6 cellular contexts compared by ENCODE assay signal in genomic region chr19:58326501-58326913, GRCh38. TPM values are rescaled to one million over a fixed set of nuclear protein-coding genes. Genes with fewer than 3 reads are reported as not detected.
DNase-seq lines count a peak whose midpoint lies in the region; ATAC-seq lines count a peak whose summit lies in the region.

No MANE protein-coding gene starts in this region.

- H3K9ac ChIP-seq in rectal smooth muscle tissue (ENCODE audit: low read length), result peak overlapping the region; percentile 63

- no peaks in the 10 kb centered on the region for H3K9me3 ChIP-seq in ectodermal cell (ENCODE audit: control insufficient read depth, low read length)

- no peaks in the 10 kb centered on the region for H3K36me3 ChIP-seq in ectodermal cell (ENCODE audit: control insufficient read depth, insufficient read depth, low read length)
- H3K36me3 ChIP-seq in rectal smooth muscle tissue (ENCODE audit: control insufficient read depth, insufficient read depth, low read length), result no peaks in the 10 kb centered on the region

- no peak for DNase-seq in SK-N-DZ (ENCODE audit: low spot score)

- 1% methylated on average over 9 of the region's 9 CpGs for WGBS in ectodermal cell, 2 experiments

- H3K27me3 ChIP-seq in ectodermal cell (ENCODE audit: control insufficient read depth, insufficient read depth, low read length, poor library complexity, severe bottlenecking), result no peaks in the 10 kb centered on the region
- no peaks in the 10 kb centered on the region for H3K27me3 ChIP-seq in rectal smooth muscle tissue (ENCODE audit: control insufficient read depth, insufficient read depth, low read length)

- H3K4me1 ChIP-seq in ectodermal cell (ENCODE audit: control insufficient read depth, insufficient read depth, low read length), result peaks cover 8% of the 10 kb centered on the region
- peaks cover 4% of the 10 kb centered on the region for H3K4me1 ChIP-seq in rectal smooth muscle tissue (ENCODE audit: control insufficient read depth, insufficient read depth, low read length)

- peak; percentile 15 for ATAC-seq in HG03066 (IDR thresholded peaks at IDR 0.05; ENCODE audit: low read depth, unreplicated experiment)
- ATAC-seq in HG03520 (IDR thresholded peaks at IDR 0.05; ENCODE audit: unreplicated experiment), result no peak
- no peak for ATAC-seq in GM21786 (IDR thresholded peaks at IDR 0.05; ENCODE audit: unreplicated experiment)

- no peak overlapping the region for H3K27ac ChIP-seq in ectodermal cell (ENCODE audit: insufficient read depth, low read depth, low read length, poor library complexity, severe bottlenecking)
- peak overlapping the region; percentile 95 for H3K27ac ChIP-seq in rectal smooth muscle tissue (ENCODE audit: low read depth, low read length)

- H3K4me3 ChIP-seq in ectodermal cell (ENCODE audit: insufficient read depth, low read depth, low read length), result peak overlapping the region; percentile 60
- peak overlapping the region; percentile 94 for H3K4me3 ChIP-seq in rectal smooth muscle tissue (ENCODE audit: low read length)

RNA-seq across cellular contexts. Expression of gene ZSCAN22, which starts 0.3 kb away (rescaled TPM):
- 3.5 TPM for polyA plus RNA-seq in ectodermal cell (2013, experiment 1 of 4)
- polyA plus RNA-seq in ectodermal cell (2013, experiment 2 of 4), result 3.5 TPM
- polyA plus RNA-seq in ectodermal cell (2013, experiment 3 of 4), result 2.3 TPM
- polyA plus RNA-seq in ectodermal cell (2013, experiment 4 of 4), result 2.6 TPM
- 2.0 and 2.4 TPM in 2 replicates for polyA plus RNA-seq in SK-N-DZ (2014; cell fraction: cytosol; rRNA removed)
- 0.96 and 1.1 TPM in 2 replicates for polyA plus RNA-seq in SK-N-DZ (2014; cell fraction: nucleus; rRNA removed)

RNA-seq across cellular contexts. Expression of gene ERVK3-1, which starts 21.3 kb away (rescaled TPM):
- polyA plus RNA-seq in ectodermal cell (2013, experiment 1 of 4), result 47.3 TPM
- polyA plus RNA-seq in ectodermal cell (2013, experiment 2 of 4), result 53.6 TPM
- polyA plus RNA-seq in ectodermal cell (2013, experiment 3 of 4), result 41.2 TPM
- polyA plus RNA-seq in ectodermal cell (2013, experiment 4 of 4), result 46.8 TPM
- polyA plus RNA-seq in SK-N-DZ (2014; cell fraction: cytosol; rRNA removed), result 62.0 and 69.1 TPM in 2 replicates
- 111 and 132 TPM in 2 replicates for polyA plus RNA-seq in SK-N-DZ (2014; cell fraction: nucleus; rRNA removed)

RNA-seq across cellular contexts. Expression of gene A1BG, which starts 26.8 kb away (rescaled TPM):
- 10.3 TPM for polyA plus RNA-seq in ectodermal cell (2013, experiment 1 of 4)
- polyA plus RNA-seq in ectodermal cell (2013, experiment 2 of 4), result 9.8 TPM
- 16.8 TPM for polyA plus RNA-seq in ectodermal cell (2013, experiment 3 of 4)
- 13.0 TPM for polyA plus RNA-seq in ectodermal cell (2013, experiment 4 of 4)
- 31.4 and 35.2 TPM in 2 replicates for polyA plus RNA-seq in SK-N-DZ (2014; cell fraction: cytosol; rRNA removed)
- 33.5 and 55.0 TPM in 2 replicates for polyA plus RNA-seq in SK-N-DZ (2014; cell fraction: nucleus; rRNA removed)

RNA-seq across cellular contexts. Expression of gene ZNF497, which starts 36.0 kb away (rescaled TPM):
- polyA plus RNA-seq in ectodermal cell (2013, experiment 1 of 4), result 5.3 TPM
- polyA plus RNA-seq in ectodermal cell (2013, experiment 2 of 4), result 6.4 TPM
- polyA plus RNA-seq in ectodermal cell (2013, experiment 3 of 4), result 5.2 TPM
- 4.8 TPM for polyA plus RNA-seq in ectodermal cell (2013, experiment 4 of 4)
- 1.2 and 1.5 TPM in 2 replicates for polyA plus RNA-seq in SK-N-DZ (2014; cell fraction: cytosol; rRNA removed)
- 3.8 and 6.7 TPM in 2 replicates for polyA plus RNA-seq in SK-N-DZ (2014; cell fraction: nucleus; rRNA removed)

RNA-seq across cellular contexts. Expression of gene ZNF8, which starts 47.8 kb away (rescaled TPM):
- polyA plus RNA-seq in ectodermal cell (2013, experiment 1 of 4), result 12.3 TPM
- 12.6 TPM for polyA plus RNA-seq in ectodermal cell (2013, experiment 2 of 4)
- polyA plus RNA-seq in ectodermal cell (2013, experiment 3 of 4), result 7.8 TPM
- polyA plus RNA-seq in ectodermal cell (2013, experiment 4 of 4), result 8.8 TPM
- polyA plus RNA-seq in SK-N-DZ (2014; cell fraction: cytosol; rRNA removed), result 7.4 and 7.8 TPM in 2 replicates
- 10.1 and 16.7 TPM in 2 replicates for polyA plus RNA-seq in SK-N-DZ (2014; cell fraction: nucleus; rRNA removed)
